ENCODE assay signal across 17 cellular contexts in the genomic region with DNA sequence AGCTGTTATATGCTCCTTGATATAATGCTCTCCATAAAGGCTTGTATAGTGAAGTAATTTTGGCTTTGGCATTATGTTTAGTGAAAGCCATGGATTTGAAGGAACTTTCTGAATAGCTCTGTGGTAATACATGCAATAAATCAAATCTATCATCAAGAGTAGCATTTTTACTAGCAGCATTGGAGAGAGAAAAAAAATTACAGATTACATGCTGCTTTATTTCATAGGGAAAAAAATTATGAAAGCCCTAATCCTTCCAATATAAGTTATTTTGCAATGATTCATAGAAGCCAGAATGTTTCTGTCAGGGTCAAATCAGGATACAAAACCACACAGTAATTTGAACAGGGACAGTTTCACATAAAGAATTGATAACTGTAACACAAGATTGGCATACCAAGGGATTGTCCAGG.
"Had no signal": no experiment of that assay in that cellular context is flagged by ENCODE, and none has a peak within 500 bp of the region (broad histone marks: within the 10 kb centered on the region; RNA-seq: fewer than 3 reads in every experiment).

No MANE protein-coding gene starts in this region.

- ATAC-seq: left colon; mucosa of descending colon; naive thymus-derived CD8-positive, alpha-beta T cell had no signal

- H3K9me3 ChIP-seq: ascending aorta, mucosa of descending colon, neutrophil, right atrium auricular region, upper lobe of left lung had no signal

- H3K4me3 ChIP-seq: ascending aorta, cardiac muscle cell, mucosa of descending colon, right atrium auricular region, upper lobe of left lung had no signal

- H3K27ac ChIP-seq: ascending aorta, cardiac muscle cell, neutrophil, right atrium auricular region, upper lobe of left lung, VCaP had no signal

- H3K4me1 ChIP-seq: ascending aorta, right atrium auricular region, upper lobe of left lung had no signal

- H3K27me3 ChIP-seq: ascending aorta, cardiac muscle cell, neutrophil, right atrium auricular region, upper lobe of left lung had no signal

- H3K36me3 ChIP-seq: ascending aorta, cardiac muscle cell, neutrophil, right atrium auricular region, upper lobe of left lung had no signal

- DNase-seq: activated CD4-positive, alpha-beta memory T cell treated with anti-CD3 and anti-CD28 coated beads for 36 hours; activated gamma-delta T cell; activated T-cell treated with anti-CD3 and anti-CD28 coated beads, Interleukin-2, amount 50 U/mL, for 48 hours; effector CD4-positive, alpha-beta T cell; left colon; mammary epithelial cell; mucosa of descending colon; naive thymus-derived CD8-positive, alpha-beta T cell; stimulated activated CD4-positive, alpha-beta T cell treated with anti-CD3 and anti-CD28 coated beads, Interleukin-1b, Interleukin-23, amount 100 ng/mL, for 48 hours; stimulated activated naive CD4-positive, alpha-beta T cell; T-helper 9 cell; upper lobe of left lung had no signal
